ENCODE assay signal across 12 cellular contexts in the genomic region with DNA sequence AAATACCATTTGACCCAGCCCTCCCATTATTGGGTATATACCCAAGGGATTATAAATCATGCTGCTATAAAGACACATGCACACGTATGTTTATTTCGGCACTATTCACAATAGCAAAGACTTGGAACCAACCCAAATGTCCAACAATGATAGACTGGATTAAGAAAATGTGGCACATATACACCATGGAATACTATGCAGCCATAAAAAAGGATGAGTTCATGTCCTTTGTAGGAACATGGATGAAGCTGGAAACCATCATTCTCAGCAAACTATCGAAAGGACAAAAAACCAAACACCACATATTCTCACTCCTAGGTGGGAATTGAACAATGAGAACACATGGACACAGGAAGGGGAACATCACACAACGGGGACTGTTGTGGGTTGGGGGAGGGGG. TPM values are rescaled to one million over a fixed set of nuclear protein-coding genes. Genes with fewer than 3 reads are reported as not detected.
"Had no signal": no experiment of that assay in that cellular context is flagged by ENCODE, and none has a peak within 500 bp of the region (broad histone marks: within the 10 kb centered on the region; RNA-seq: fewer than 3 reads in every experiment).

No MANE protein-coding gene starts in this region.

RNA-seq across cellular contexts. Expression of gene G6PC2, which starts 30.3 kb away (rescaled TPM):
- total RNA-seq: OCI-LY7, PC-3, PC-9, Peyer's patch, Right ventricle myocardium inferior, Right ventricle myocardium superior, RPMI7951, SJCRH30, SJSA1, SK-MEL-5, T-cell had no signal
- polyA plus RNA-seq: SK-N-SH had no signal
